20 cellular contexts compared by ENCODE assay signal in genomic region chr14:62322216-62322615, GRCh38.
"Had no signal": no experiment of that assay in that cellular context is flagged by ENCODE, and none has a peak within 500 bp of the region (broad histone marks: within the 10 kb centered on the region; RNA-seq: fewer than 3 reads in every experiment).

No MANE protein-coding gene starts in this region.

- H3K4me3 ChIP-seq: MG63, SJCRH30 had no signal

- ATAC-seq: Panc1, PC-3, Right ventricle myocardium inferior, SK-N-SH treated with all-trans-retinoic acid at 6 μM for 48 hours had no signal

- H3K9me3 ChIP-seq: MG63, SJCRH30 had no signal

- H3K36me3 ChIP-seq: MG63, SJCRH30 had no signal

- DNase-seq: KBM-7, MG63, NCI-H1092, NCI-H1105 treated with DMSO at 0.1 percent for 48 hours, NCI-H1417 treated with DMSO at 0.1 percent for 48 hours, NCI-H146, NCI-H1694 treated with DMSO at 0.1 percent for 48 hours, NCI-H1930, NCI-H2081, NCI-H2107, NCI-H2227 treated with DMSO at 0.1 percent for 48 hours, NCI-H524, NCI-H526 treated with DMSO at 0.1 percent for 48 hours, NCI-H748 treated with DMSO at 0.1 percent for 48 hours, PC-3, SHP77 treated with DMSO at 0.1 percent for 48 hours, SJCRH30 had no signal

- H3K27me3 ChIP-seq: MG63, SJCRH30 had no signal

- H3K4me1 ChIP-seq: SJCRH30 had no signal

- H3K27ac ChIP-seq: SJCRH30 had no signal
